26 cellular contexts compared by ENCODE assay signal in the genomic region with DNA sequence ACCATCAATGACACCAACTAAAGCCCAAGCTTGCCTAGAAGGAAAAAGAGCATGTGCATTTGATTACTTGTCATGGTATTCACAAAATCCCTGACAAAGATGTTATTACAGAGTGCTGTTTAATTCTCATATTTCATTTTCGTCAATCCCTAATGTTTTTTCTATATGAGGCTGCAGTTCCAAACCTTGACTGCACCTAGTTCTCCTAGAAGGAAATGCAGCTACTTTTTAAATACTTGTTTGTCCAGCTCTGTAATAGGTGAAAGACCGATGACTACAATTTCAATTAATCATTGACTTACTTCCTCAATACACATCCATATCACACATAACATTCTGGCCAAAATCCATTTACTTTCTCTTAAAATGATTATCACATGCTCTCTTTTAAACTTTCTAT. TPM values are rescaled to one million over a fixed set of nuclear protein-coding genes. Genes with fewer than 3 reads are reported as not detected.
DNase-seq lines count a peak whose midpoint lies in the region; ATAC-seq, FAIRE-seq and TF ChIP-seq lines count a peak whose summit lies in the region.
"Had no signal": no experiment of that assay in that cellular context is flagged by ENCODE, and none has a peak within 500 bp of the region (broad histone marks: within the 10 kb centered on the region; RNA-seq: fewer than 3 reads in every experiment).

No MANE protein-coding gene starts in this region.

- peaks cover 45% of the 10 kb centered on the region for H3K79me2 ChIP-seq in smooth muscle cell (ENCODE audit: low read depth)

- no peak overlapping the region for H3K9ac ChIP-seq in smooth muscle cell (ENCODE audit: low read depth)

- H4K20me1 ChIP-seq in smooth muscle cell (ENCODE audit: low read depth): no peaks in the 10 kb centered on the region

- H3K27ac ChIP-seq in right lobe of liver (peak overlapping the region in 2 of 3 donors; percentile 17 to 27), smooth muscle cell (ENCODE audit: low read depth) (peak overlapping the region; percentile 96)
- H3K27ac ChIP-seq: SJCRH30 had no signal

- peaks cover 0 to 37% (median 7%) of the 10 kb centered on the region in 4 donors for H3K4me1 ChIP-seq in right lobe of liver
- H3K4me1 ChIP-seq in smooth muscle cell (ENCODE audit: low read depth): peaks cover 39% of the 10 kb centered on the region
- H3K4me1 ChIP-seq: prostate gland had no signal

- WGBS in right lobe of liver (ENCODE audit: insufficient coverage, low coverage, low lambda C conversion rate, missing lambda C conversion rate): 24% methylated on average over 2 of the region's 2 CpGs
- WGBS in smooth muscle cell (ENCODE audit: low lambda C conversion rate): 94% methylated on average over 2 of the region's 2 CpGs

- H3K4me3 ChIP-seq in bronchial epithelial cell (ENCODE audit: low read depth, low read length) (no peak overlapping the region), right lobe of liver (no peak overlapping the region), smooth muscle cell (no peak overlapping the region)
- H3K4me3 ChIP-seq: GM12878, prostate gland, SJCRH30 had no signal

- H3K27me3 ChIP-seq in bronchial epithelial cell (ENCODE audit: control insufficient read depth, insufficient read depth, low read length): no peaks in the 10 kb centered on the region
- no peaks in the 10 kb centered on the region for H3K27me3 ChIP-seq in right lobe of liver
- H3K27me3 ChIP-seq in smooth muscle cell (ENCODE audit: low read depth): no peaks in the 10 kb centered on the region
- H3K27me3 ChIP-seq: Peyer's patch, SJCRH30 had no signal

- peak; percentile 67 to 85 (median 74) for ATAC-seq in right lobe of liver
- ATAC-seq: activated naive CD8-positive, alpha-beta T cell treated with anti-CD3 and anti-CD28 coated beads, Interleukin-2, amount 50 U/mL, for 24 hours; GM12878; left cardiac atrium; stimulated activated memory B cell treated with anti-CD40 and anti-IgM and Interleukin-4, amounts not matched to agents 10 μg/mL and 1 μg/mL and 100 μg/mL, for 72 hours had no signal

- H2AFZ ChIP-seq in smooth muscle cell (ENCODE audit: low read depth): no peak overlapping the region

- H3K36me3 ChIP-seq in bronchial epithelial cell (ENCODE audit: control insufficient read depth, insufficient read depth, low read length) (peaks cover 3% of the 10 kb centered on the region), right lobe of liver (peaks cover 0 to 37% (median 7%) of the 10 kb centered on the region in 4 donors), smooth muscle cell (ENCODE audit: low read depth) (no peaks in the 10 kb centered on the region)
- H3K36me3 ChIP-seq: prostate gland had no signal

- DNase-seq in HT-29 (ENCODE audit: low spot score) (peak; percentile 69), bronchial epithelial cell (ENCODE audit: low read depth) (peak; percentile 44), right lobe of liver (no peak), smooth muscle cell (lab: John Stamatoyannopoulos, UW; ENCODE audit: unreplicated experiment) (no peak), DMS79 treated with DMSO at 0.1 percent for 48 hours (lab: John Stamatoyannopoulos, UW) (no peak), A172 (ENCODE audit: low spot score) (no peak), NCI-H345 (lab: John Stamatoyannopoulos, UW) (no peak)
- DNase-seq: activated CD4-positive, alpha-beta T cell treated with anti-CD3 and anti-CD28 coated beads, Interleukin-2, amount 50 U/mL, for 48 hours; activated CD8-positive, alpha-beta memory T cell treated with anti-CD3 and anti-CD28 coated beads, Interleukin-2, amount 50 U/mL, for 48 hours; activated effector memory CD4-positive, alpha-beta T cell treated with anti-CD3 and anti-CD28 coated beads, Interleukin-2, amount 50 U/mL, for 16 hours; activated naive CD8-positive, alpha-beta T cell treated with anti-CD3 and anti-CD28 coated beads, Interleukin-2, amount 50 U/mL, for 24 hours; AML-193; DMS79; Karpas-422; left cardiac atrium; midbrain; NCI-H1048; NCI-H2029; NCI-H446; Peyer's patch; SJCRH30; T-helper 1 cell had no signal

- intact Hi-C loops in right lobe of liver (cut with DNase I): no loop called here

- no peak overlapping the region for H3K4me2 ChIP-seq in smooth muscle cell

- H3K9me3 ChIP-seq in right lobe of liver (no peaks in the 10 kb centered on the region), smooth muscle cell (replicated peaks; ENCODE audit: low read depth) (no peaks in the 10 kb centered on the region)
- H3K9me3 ChIP-seq: Peyer's patch, prostate gland, SJCRH30 had no signal

- no peak for TF ChIP-seq CTCF in bronchial epithelial cell (IDR thresholded peaks at IDR 0.05; ENCODE audit: insufficient read depth, low read length, severe bottlenecking)
- TF ChIP-seq CTCF in right lobe of liver (IDR thresholded peaks at IDR 0.05): peak in 1 of 4 donors; percentile 25
- TF ChIP-seq CTCF in smooth muscle cell (IDR thresholded peaks at IDR 0.05; ENCODE audit: borderline replicate concordance, insufficient read depth, poor library complexity, severe bottlenecking): no peak

- peaks cover 42% of the 10 kb centered on the region for H3F3A ChIP-seq in smooth muscle cell (ENCODE audit: low read depth)

- TF ChIP-seq POLR2A in right lobe of liver (IDR thresholded peaks at IDR 0.05): no peak

- no peak for FAIRE-seq in bronchial epithelial cell (lab: Jason Lieb, UNC)
- FAIRE-seq: colon, GM12878 had no signal

RNA-seq across cellular contexts. Expression of gene CEMIP2, which starts 28.1 kb away (rescaled TPM):
- 71.6 and 102 TPM in 2 replicates for total RNA-seq in HT-29 (2014; rRNA removed; shearing (Covaris generic))
- total RNA-seq in bronchial epithelial cell (37.6 and 58.8 TPM in 2 replicates), right lobe of liver (10 to 100 TPM; 40.9 to 92.8 (median 56.5) TPM), smooth muscle cell (103 and 105 TPM in 2 replicates)
- polyA plus RNA-seq in smooth muscle cell: 46.1 and 70.3 TPM in 2 replicates
- 11.6 and 12.2 TPM in 2 replicates for total RNA-seq in A172 (2014; rRNA removed; shearing (Covaris generic))

Comparison
In these comparisons a context has a peak if more than half of its experiments do, and no peak if none do; other contexts are left out.
1. DNase-seq: peak in HT-29 (single experiment) and bronchial epithelial cell (single experiment); none in right lobe of liver (0 of 3), smooth muscle cell (single experiment), DMS79 treated with DMSO at 0.1 percent for 48 hours (single experiment), A172 (single experiment) and NCI-H345 (single experiment).